22 cellular contexts compared by ENCODE assay signal in genomic region chr6:80872194-80872950, GRCh38.
A peak's percentile ranks its signal among the peaks of the same experiment; 100 is the strongest.
DNase-seq lines count a peak whose midpoint lies in the region; ATAC-seq and TF ChIP-seq lines count a peak whose summit lies in the region.
"Had no signal": no experiment of that assay in that cellular context is flagged by ENCODE, and none has a peak within 500 bp of the region (broad histone marks: within the 10 kb centered on the region; RNA-seq: fewer than 3 reads in every experiment).

No MANE protein-coding gene starts in this region.

- H3K27me3 Mint-ChIP-seq in nephron progenitor cell (ENCODE audit: low read depth, poor library complexity) = peaks cover 3% of the 10 kb centered on the region

- H3K4me1 ChIP-seq in GM23248 (ENCODE audit: insufficient read depth) (peaks cover 4% of the 10 kb centered on the region; the same call in 1 of the 2 replicates), left ventricle myocardium inferior (no peaks in the 10 kb centered on the region), esophagus squamous epithelium (no peaks in the 10 kb centered on the region)
- H3K4me1 ChIP-seq: breast epithelium, esophagus muscularis mucosa, parathyroid adenoma, transverse colon had no signal

- no peaks in the 10 kb centered on the region for H3K79me2 ChIP-seq in GM23248 (ENCODE audit: insufficient read depth)
- H3K79me2 ChIP-seq: parathyroid adenoma had no signal

- H3K27me3 ChIP-seq in GM23248 (replicated peaks; ENCODE audit: insufficient read depth) (no peaks in the 10 kb centered on the region), left ventricle myocardium inferior (ENCODE audit: low read depth) (no peaks in the 10 kb centered on the region), esophagus squamous epithelium (no peaks in the 10 kb centered on the region)
- H3K27me3 ChIP-seq: breast epithelium, esophagus muscularis mucosa, transverse colon had no signal

- H3K9me2 ChIP-seq in GM23248 (ENCODE audit: insufficient read depth) = no peaks in the 10 kb centered on the region

- H3K9me3 Mint-ChIP-seq in nephron progenitor cell = no peaks in the 10 kb centered on the region

- H4K20me1 ChIP-seq in GM23248 (ENCODE audit: insufficient read depth) = no peaks in the 10 kb centered on the region

- no peaks in the 10 kb centered on the region for H3K4me1 Mint-ChIP-seq in nephron progenitor cell
- H3K4me1 Mint-ChIP-seq: stimulated activated effector memory CD8-positive, alpha-beta T cell treated with anti-CD3 and anti-CD28 coated beads, Interleukin-12 subunit alpha, Interleukin-12 subunit beta, amount 100 ng/mL, for 72 hours had no signal

- no peaks in the 10 kb centered on the region for H3F3A ChIP-seq in GM23248 (ENCODE audit: insufficient read depth)

- in situ Hi-C loops in GM23248 (cut with MboI) = no loop called here

- intact Hi-C loops in left ventricle myocardium inferior (cut with micrococcal nuclease) = no loop called here
- intact Hi-C loops in sciatic nerve (cut with DNase I) = no loop called here
- intact Hi-C loops in esophagus squamous epithelium (cut with DNase I) = no loop called here

- peak overlapping the region; percentile 7; the same call in 1 of the 2 replicates for H2AFZ ChIP-seq in GM23248
- H2AFZ ChIP-seq: parathyroid adenoma, PC-9 had no signal

- H3K4me2 ChIP-seq in GM23248 (ENCODE audit: unreplicated experiment) = no peak overlapping the region
- H3K4me2 ChIP-seq: KMS-11, PC-9 had no signal

- H3K36me3 Mint-ChIP-seq in nephron progenitor cell (ENCODE audit: low read depth) = no peaks in the 10 kb centered on the region
- H3K36me3 Mint-ChIP-seq: stimulated activated effector memory CD8-positive, alpha-beta T cell treated with anti-CD3 and anti-CD28 coated beads, Interleukin-12 subunit alpha, Interleukin-12 subunit beta, amount 100 ng/mL, for 72 hours had no signal

- no peaks in the 10 kb centered on the region for H3K9me3 ChIP-seq in GM23248 (ENCODE audit: low read depth)
- peaks cover 14% of the 10 kb centered on the region for H3K9me3 ChIP-seq in left ventricle myocardium inferior (replicated peaks)
- no peaks in the 10 kb centered on the region for H3K9me3 ChIP-seq in esophagus squamous epithelium
- H3K9me3 ChIP-seq: esophagus muscularis mucosa, transverse colon had no signal

- no peak overlapping the region for H3K9ac ChIP-seq in GM23248
- H3K9ac ChIP-seq: KMS-11, parathyroid adenoma had no signal

- H3K27ac ChIP-seq in GM23248 = no peak overlapping the region
- H3K27ac ChIP-seq in left ventricle myocardium inferior (replicated peaks) = no peak overlapping the region
- no peak overlapping the region for H3K27ac ChIP-seq in esophagus squamous epithelium
- H3K27ac ChIP-seq: breast epithelium, esophagus muscularis mucosa, KMS-11, parathyroid adenoma, PC-9, transverse colon had no signal

- DNase-seq in GM23248 (peak; percentile 25), astrocyte of the hippocampus (ENCODE audit: low read depth, low spot score) (peak; percentile 1), left ventricle myocardium inferior (peak; percentile 16), sciatic nerve (ENCODE audit: low spot score) (peak; percentile 78), nephron progenitor cell (no peak), esophagus squamous epithelium (lab: John Stamatoyannopoulos, UW) (no peak), NCI-H524 (lab: John Stamatoyannopoulos, UW) (no peak)
- DNase-seq: activated CD4-positive, alpha-beta T cell treated with anti-CD3 and anti-CD28 coated beads, Interleukin-2, amount 50 U/mL, for 4 hours; activated naive CD4-positive, alpha-beta T cell treated with anti-CD3 and anti-CD28 coated beads, Interleukin-2, amount 50 U/mL, for 16 hours; hypothalamus; NCI-H1092 treated with DMSO at 0.1 percent for 48 hours; NCI-H2107; NCI-H748 treated with DMSO at 0.1 percent for 48 hours; PC-9; stimulated activated CD4-positive, alpha-beta T cell treated with anti-CD3 and anti-CD28 coated beads, Interleukin-12 subunit alpha, Interleukin-12 subunit beta, amount 100 ng/mL, for 4 hours; transverse colon had no signal

- no peak overlapping the region for H3K27ac Mint-ChIP-seq in nephron progenitor cell
- H3K27ac Mint-ChIP-seq: stimulated activated effector memory CD8-positive, alpha-beta T cell treated with anti-CD3 and anti-CD28 coated beads, Interleukin-12 subunit alpha, Interleukin-12 subunit beta, amount 100 ng/mL, for 72 hours had no signal

- TF ChIP-seq CTCF in left ventricle myocardium inferior (IDR thresholded peaks at IDR 0.05; ENCODE audit: borderline replicate concordance) (no peak), nephron progenitor cell (IDR thresholded peaks at IDR 0.05) (no peak), esophagus squamous epithelium (IDR thresholded peaks at IDR 0.05) (no peak)

- H3K4me3 ChIP-seq in GM23248 (no peak overlapping the region), left ventricle myocardium inferior (no peak overlapping the region), esophagus squamous epithelium (no peak overlapping the region)
- H3K4me3 ChIP-seq: breast epithelium, esophagus muscularis mucosa, PC-9, transverse colon had no signal

- 9 to 16% methylated on average over 3 of the region's 3 CpGs for WGBS in GM23248 (ENCODE audit: low coverage in 1 of 2, low lambda C conversion rate in 2 of 2, missing lambda C conversion rate in 2 of 2), 2 experiments
- 78 to 81% methylated on average over 3 of the region's 3 CpGs for WGBS in esophagus squamous epithelium, 2 donors

- ATAC-seq in sciatic nerve (peak; percentile 98), HG03039 (IDR thresholded peaks at IDR 0.05; ENCODE audit: unreplicated experiment) (no peak)
- ATAC-seq: stimulated activated effector memory CD8-positive, alpha-beta T cell treated with anti-CD3 and anti-CD28 coated beads, Interleukin-12 subunit alpha, Interleukin-12 subunit beta, amount 100 ng/mL, for 72 hours had no signal

- H3K4me3 Mint-ChIP-seq in nephron progenitor cell = no peak overlapping the region
- H3K4me3 Mint-ChIP-seq: stimulated activated effector memory CD8-positive, alpha-beta T cell treated with anti-CD3 and anti-CD28 coated beads, Interleukin-12 subunit alpha, Interleukin-12 subunit beta, amount 100 ng/mL, for 72 hours had no signal

- TF ChIP-seq POLR2A in esophagus squamous epithelium (IDR thresholded peaks at IDR 0.05) = no peak

- H3K36me3 ChIP-seq in GM23248 (ENCODE audit: low read depth) (no peaks in the 10 kb centered on the region), left ventricle myocardium inferior (no peaks in the 10 kb centered on the region), esophagus squamous epithelium (no peaks in the 10 kb centered on the region)
- H3K36me3 ChIP-seq: breast epithelium, esophagus muscularis mucosa, transverse colon had no signal

Comparison
In these comparisons a context has a peak if more than half of its experiments do, and no peak if none do; other contexts are left out.
1. DNase-seq: peak in GM23248 (single experiment), astrocyte of the hippocampus (single experiment), left ventricle myocardium inferior (single experiment) and sciatic nerve (single experiment); none in nephron progenitor cell (single experiment), esophagus squamous epithelium (single experiment) and NCI-H524 (0 of 2).